28 cellular contexts compared by ENCODE assay signal in genomic region chr3:108327168-108327567, GRCh38. TPM values are rescaled to one million over a fixed set of nuclear protein-coding genes. Genes with fewer than 3 reads are reported as not detected.
"Had no signal": no experiment of that assay in that cellular context is flagged by ENCODE, and none has a peak within 500 bp of the region (broad histone marks: within the 10 kb centered on the region; RNA-seq: fewer than 3 reads in every experiment).

No MANE protein-coding gene starts in this region.

- H3K36me3 Mint-ChIP-seq: stimulated activated effector memory CD8-positive, alpha-beta T cell treated with anti-CD3 and anti-CD28 coated beads, Interleukin-12 subunit alpha, Interleukin-12 subunit beta, amount 100 ng/mL, for 72 hours; type B pancreatic cell had no signal

- H3K4me1 Mint-ChIP-seq: nephron progenitor cell had no signal

- ATAC-seq: esophagus mucosa; gastrocnemius medialis; left ventricle myocardium superior; lower lobe of right lung; naive thymus-derived CD8-positive, alpha-beta T cell; psoas muscle; right cardiac atrium; stimulated activated effector memory CD8-positive, alpha-beta T cell treated with anti-CD3 and anti-CD28 coated beads, Interleukin-12 subunit alpha, Interleukin-12 subunit beta, amount 100 ng/mL, for 72 hours had no signal

- H3K27me3 ChIP-seq: dorsolateral prefrontal cortex, gastrocnemius medialis, ovary, sigmoid colon, testis, tibial artery had no signal

- H3K36me3 ChIP-seq: gastrocnemius medialis, lower lobe of right lung, ovary, sigmoid colon, tibial artery had no signal

- H3K27ac ChIP-seq: dorsolateral prefrontal cortex, gastrocnemius medialis, lower lobe of right lung, ovary, psoas muscle, sigmoid colon, testis, tibial artery had no signal

- H3K9me3 ChIP-seq: gastrocnemius medialis, lower lobe of right lung, ovary, psoas muscle, testis had no signal

- H3K4me3 ChIP-seq: dorsolateral prefrontal cortex, gastrocnemius medialis, lower lobe of right lung, ovary, psoas muscle, sigmoid colon, testis, tibial artery had no signal

- H3K9me3 Mint-ChIP-seq: stimulated activated effector memory CD8-positive, alpha-beta T cell treated with anti-CD3 and anti-CD28 coated beads, Interleukin-12 subunit alpha, Interleukin-12 subunit beta, amount 100 ng/mL, for 72 hours had no signal

- H3K27ac Mint-ChIP-seq: nephron progenitor cell; stimulated activated effector memory CD8-positive, alpha-beta T cell treated with anti-CD3 and anti-CD28 coated beads, Interleukin-12 subunit alpha, Interleukin-12 subunit beta, amount 100 ng/mL, for 72 hours; type B pancreatic cell had no signal

- H3K4me3 Mint-ChIP-seq: naive thymus-derived CD8-positive, alpha-beta T cell; nephron progenitor cell; stimulated activated effector memory CD8-positive, alpha-beta T cell treated with anti-CD3 and anti-CD28 coated beads, Interleukin-12 subunit alpha, Interleukin-12 subunit beta, amount 100 ng/mL, for 72 hours; type B pancreatic cell had no signal

- DNase-seq: dorsolateral prefrontal cortex; effector CD4-positive, alpha-beta T cell; foreskin fibroblast; gastrocnemius medialis; head of caudate nucleus; left ventricle myocardium superior; lower lobe of right lung; naive thymus-derived CD8-positive, alpha-beta T cell; nephron progenitor cell; occipital lobe; ovary; posterior cingulate gyrus; psoas muscle; right cardiac atrium; sigmoid colon; stimulated activated CD4-positive, alpha-beta T cell treated with anti-CD3 and anti-CD28 coated beads, Interleukin-2, amount 100 ng/mL, for 24 hours; stimulated activated CD4-positive, alpha-beta T cell treated with anti-CD3 and anti-CD28 coated beads, Interleukin-4, amount 100 ng/mL, for 24 hours; stimulated activated naive CD4-positive, alpha-beta T cell treated with Interleukin-2 at 50 U/mL for 16 hours; substantia nigra; testis; tibial artery had no signal

- H3K4me1 ChIP-seq: psoas muscle, testis had no signal

- H3K27me3 Mint-ChIP-seq: type B pancreatic cell had no signal

RNA-seq across cellular contexts. Expression of gene HHLA2, which starts 30.8 kb away (rescaled TPM):
- total RNA-seq: esophagus mucosa, glomerular endothelial cell, left ventricle myocardium superior, myocyte, occipital lobe, psoas muscle, right cardiac atrium, skeletal muscle tissue, urinary bladder had no signal
